ENCODE assay signal across 10 cellular contexts in genomic region chr10:26805567-26806245, GRCh38.
DNase-seq lines count a peak whose midpoint lies in the region; ATAC-seq and TF ChIP-seq lines count a peak whose summit lies in the region.
"Had no signal": no experiment of that assay in that cellular context is flagged by ENCODE, and none has a peak within 500 bp of the region (broad histone marks: within the 10 kb centered on the region; RNA-seq: fewer than 3 reads in every experiment).

No MANE protein-coding gene starts in this region.

- DNase-seq in NCI-H82 (lab: John Stamatoyannopoulos, UW) (peak; percentile 26), NCI-H82 treated with DMSO at 0.1 percent for 48 hours (lab: John Stamatoyannopoulos, UW; ENCODE audit: unreplicated experiment) (no peak), NCI-H69 (lab: John Stamatoyannopoulos, UW) (peak; percentile 8), epithelial cell of esophagus (ENCODE audit: low read depth) (peak; percentile 56), pons (ENCODE audit: low spot score) (peak; percentile 37), NK-92 (lab: John Stamatoyannopoulos, UW; ENCODE audit: unreplicated experiment) (no peak), DMS53 (lab: John Stamatoyannopoulos, UW) (no peak)
- DNase-seq: activated naive CD4-positive, alpha-beta T cell treated with anti-CD3 and anti-CD28 coated beads, Interleukin-2, amount 50 U/mL, for 16 hours had no signal

- TF ChIP-seq CTCF in epithelial cell of esophagus (IDR thresholded peaks at IDR 0.05; ENCODE audit: insufficient read depth, low read depth, low read length, missing control alignments): no peak

- H3K4me3 ChIP-seq in epithelial cell of esophagus (ENCODE audit: low read length): no peak overlapping the region
- H3K4me3 ChIP-seq: lung had no signal

- no peak for ATAC-seq in GM18861 (IDR thresholded peaks at IDR 0.05; ENCODE audit: unreplicated experiment)

Comparison
In these comparisons a context has a peak if more than half of its experiments do, and no peak if none do; other contexts are left out.
1. DNase-seq: peak in NCI-H82 (single experiment), NCI-H69 (single experiment), epithelial cell of esophagus (single experiment) and pons (single experiment); none in NCI-H82 treated with DMSO at 0.1 percent for 48 hours (single experiment), NK-92 (single experiment) and DMS53 (single experiment).